Comparison of ENCODE assay signal across 8 cellular contexts in the genomic region with DNA sequence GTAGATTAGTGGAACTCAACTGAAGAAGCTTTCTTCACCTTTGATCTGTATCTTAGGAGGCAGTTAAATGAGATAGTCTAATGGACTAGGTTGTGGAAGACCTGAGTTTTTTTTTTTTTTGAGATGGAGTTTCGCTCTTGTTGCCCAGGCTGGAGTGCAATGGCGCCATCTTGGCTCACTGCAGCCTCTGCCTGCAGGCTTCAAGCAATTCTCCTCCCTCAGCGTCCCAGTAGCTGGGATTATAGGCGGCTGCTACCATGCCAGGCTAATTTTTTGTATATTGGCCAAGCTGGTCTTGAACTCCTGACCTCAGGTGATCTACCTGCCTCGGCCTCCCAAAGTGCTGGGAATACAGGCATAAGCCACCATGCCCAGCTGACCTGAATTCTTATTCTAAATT. TPM values are rescaled to one million over a fixed set of nuclear protein-coding genes. Genes with fewer than 3 reads are reported as not detected.
DNase-seq lines count a peak whose midpoint lies in the region; ATAC-seq and TF ChIP-seq lines count a peak whose summit lies in the region.
"Not testable (repeated sequence)": the region's sequence is repeated elsewhere in the genome, so short reads cannot be mapped to it uniquely, and the experiment has no call there.

No MANE protein-coding gene starts in this region.

- not testable (repeated sequence) for TF ChIP-seq RAD21 in neural cell (conservative IDR thresholded peaks at IDR 0.05)

- H3K79me2 ChIP-seq in Loucy (ENCODE audit: insufficient read depth, low read length) (peaks cover 86% of the 10 kb centered on the region), OCI-LY7 (ENCODE audit: insufficient read depth, low read depth, low read length) (peaks cover 79% of the 10 kb centered on the region), hepatocyte (peaks cover 68% of the 10 kb centered on the region), neural cell (replicated peaks; ENCODE audit: insufficient read depth, low read length) (peaks cover 46% of the 10 kb centered on the region)

- H3K27ac Mint-ChIP-seq in activated CD4-positive, alpha-beta memory T cell treated with anti-CD3 and anti-CD28 coated beads, Interleukin-2, amount 10 ng/mL, durations not matched to agents 7 days and 5 days, result not testable (repeated sequence)

- peaks cover 27% of the 10 kb centered on the region for H4K20me1 ChIP-seq in Loucy (ENCODE audit: insufficient read depth, low read length, poor library complexity, severe bottlenecking)
- H4K20me1 ChIP-seq in OCI-LY7 (ENCODE audit: insufficient read depth, low read length), result peaks cover 13% of the 10 kb centered on the region
- H4K20me1 ChIP-seq in hepatocyte (ENCODE audit: insufficient read depth, poor library complexity, severe bottlenecking), result peaks cover 15% of the 10 kb centered on the region
- H4K20me1 ChIP-seq in neural cell (ENCODE audit: insufficient read depth), result not testable (repeated sequence)

- H3K4me3 ChIP-seq in Loucy (ENCODE audit: low read length, poor library complexity, severe bottlenecking) (peak overlapping the region; percentile 89), OCI-LY7 (ENCODE audit: low read depth, low read length, poor library complexity, severe bottlenecking) (peak overlapping the region; percentile 93), hepatocyte (peak overlapping the region; percentile 47), neural cell (ENCODE audit: low read length) (peak overlapping the region; percentile 86), upper lobe of right lung (peak overlapping the region; percentile 98)

- not testable (repeated sequence) for H3F3A ChIP-seq in Loucy (ENCODE audit: low read depth); neural cell (ENCODE audit: insufficient read depth, low read length, poor library complexity, severe bottlenecking)

- intact Hi-C loops in OCI-LY7 (cut with micrococcal nuclease; ENCODE audit: unreplicated experiment), result loop anchor here (5.0 to 10.0 kb wide), 2 partner anchors 309 to 1161 kb away; a partner anchor contains a TSS
- intact Hi-C loops in upper lobe of right lung (cut with DNase I), result not testable (repeated sequence)

- ATAC-seq in upper lobe of right lung, result not testable (repeated sequence)

- CTCF ChIA-PET in OCI-LY7 (lab: Charles Lee; ENCODE audit: unreplicated experiment), result interaction anchor here (0.6 to 0.7 kb wide), 2 partner anchors 69 to 72 kb away, joined by 3 to 4 read pairs; a partner anchor contains a TSS
- CTCF ChIA-PET in activated CD4-positive, alpha-beta memory T cell treated with anti-CD3 and anti-CD28 coated beads, Interleukin-2, amount 10 ng/mL, durations not matched to agents 7 days and 5 days (lab: Charles Lee), result interaction anchor here (0.7 kb wide), 1 partner anchor 22 kb away, joined by 3 read pairs; no protein-coding TSS in a partner anchor

- not testable (repeated sequence) for H3K27ac ChIP-seq in OCI-LY7 (ENCODE audit: low read depth, low read length, poor library complexity, severe bottlenecking); hepatocyte; neural cell (ENCODE audit: low read length); upper lobe of right lung

- H3K4me2 ChIP-seq in Loucy (ENCODE audit: low read depth, low read length, poor library complexity, severe bottlenecking) (peak overlapping the region; percentile 78), OCI-LY7 (ENCODE audit: low read length) (peak overlapping the region; percentile 88), hepatocyte (peak overlapping the region; percentile 87), neural cell (ENCODE audit: low read length) (peak overlapping the region; percentile 66)

- DNase-seq in OCI-LY7 (ENCODE audit: low spot score) (peak; percentile 33), cerebellar cortex (ENCODE audit: low spot score) (peak; percentile 20)
- peak; percentile 21 for DNase-seq in activated CD4-positive, alpha-beta memory T cell treated with anti-CD3 and anti-CD28 coated beads, Interleukin-2, amount 10 ng/mL, durations not matched to agents 7 days and 5 days
- DNase-seq in hepatocyte (ENCODE audit: low spot score); upper lobe of right lung: not testable (repeated sequence)

- not testable (repeated sequence) for H3K9me2 ChIP-seq in Loucy (replicated peaks; ENCODE audit: low read depth, low read length); OCI-LY7 (ENCODE audit: insufficient read depth, low read length); hepatocyte (replicated peaks; ENCODE audit: insufficient read depth); neural cell (ENCODE audit: insufficient read depth, low read length)

- not testable (repeated sequence) for H3K9me3 ChIP-seq in ES-I3 (ENCODE audit: control insufficient read depth, insufficient read depth, low read length); hepatocyte (ENCODE audit: low read depth); neural cell (ENCODE audit: low read length); upper lobe of right lung
- peaks cover 17% of the 10 kb centered on the region; the same call in 1 of the 2 replicates for H3K9me3 ChIP-seq in Loucy (ENCODE audit: insufficient read depth, low read depth, low read length)
- H3K9me3 ChIP-seq in OCI-LY7 (ENCODE audit: low read length), result peaks cover 16% of the 10 kb centered on the region

- not testable (repeated sequence) for H3K27me3 Mint-ChIP-seq in activated CD4-positive, alpha-beta memory T cell treated with anti-CD3 and anti-CD28 coated beads, Interleukin-2, amount 10 ng/mL, durations not matched to agents 7 days and 5 days

- H2AFZ ChIP-seq in Loucy (ENCODE audit: low read length); hepatocyte; neural cell (ENCODE audit: low read depth, low read length): not testable (repeated sequence)
- 0 out of 2 replicates have a peak overlapping the region, but pooled peaks have one; percentile 9 for H2AFZ ChIP-seq in OCI-LY7 (ENCODE audit: low read length)

- H3K36me3 ChIP-seq in ES-I3 (ENCODE audit: insufficient read depth, low read length); Loucy (ENCODE audit: insufficient read depth, low read length); hepatocyte (replicated peaks; ENCODE audit: insufficient read depth, low read depth); neural cell (ENCODE audit: insufficient read depth, low read length); upper lobe of right lung: not testable (repeated sequence)
- H3K36me3 ChIP-seq in OCI-LY7 (ENCODE audit: insufficient read depth, low read length), result peaks cover 29% of the 10 kb centered on the region

- H3K9me3 Mint-ChIP-seq in activated CD4-positive, alpha-beta memory T cell treated with anti-CD3 and anti-CD28 coated beads, Interleukin-2, amount 10 ng/mL, durations not matched to agents 7 days and 5 days, result peaks cover 19% of the 10 kb centered on the region

- POLR2A ChIA-PET in OCI-LY7 (lab: Charles Lee), result interaction anchor here (0.7 to 1.1 kb wide), 4 partner anchors 10 to 132 kb away, joined by 3 to 6 read pairs (median 4); no protein-coding TSS in a partner anchor
- POLR2A ChIA-PET in activated CD4-positive, alpha-beta memory T cell treated with anti-CD3 and anti-CD28 coated beads, Interleukin-2, amount 10 ng/mL, durations not matched to agents 7 days and 5 days (lab: Charles Lee), result interaction anchor here (1.1 to 4.5 kb wide), 3 partner anchors 68 to 405 kb away, joined by 3 to 44 read pairs (median 15); a partner anchor contains a TSS

- peaks cover 28% of the 10 kb centered on the region for H3K36me3 Mint-ChIP-seq in activated CD4-positive, alpha-beta memory T cell treated with anti-CD3 and anti-CD28 coated beads, Interleukin-2, amount 10 ng/mL, durations not matched to agents 7 days and 5 days (ENCODE audit: low read depth)

- TF ChIP-seq CTCF in Loucy (conservative IDR thresholded peaks at IDR 0.05; ENCODE audit: low read length) (peak; percentile 35), OCI-LY7 (conservative IDR thresholded peaks at IDR 0.05; ENCODE audit: low read length) (peak; percentile 70)
- not testable (repeated sequence) for TF ChIP-seq CTCF in hepatocyte (IDR thresholded peaks at IDR 0.05; ENCODE audit: poor library complexity); neural cell (IDR thresholded peaks at IDR 0.05; ENCODE audit: poor library complexity, severe bottlenecking); upper lobe of right lung (IDR thresholded peaks at IDR 0.05)

- not testable (repeated sequence) for H3K4me1 ChIP-seq in ES-I3 (ENCODE audit: insufficient read depth, low read length)
- H3K4me1 ChIP-seq in Loucy (ENCODE audit: insufficient read depth, low read length, poor library complexity, severe bottlenecking) (peaks cover 38% of the 10 kb centered on the region), OCI-LY7 (ENCODE audit: insufficient read depth, low read length, poor library complexity, severe bottlenecking) (peaks cover 23% of the 10 kb centered on the region), hepatocyte (ENCODE audit: insufficient read depth) (peaks cover 11% of the 10 kb centered on the region), upper lobe of right lung (peaks cover 39% of the 10 kb centered on the region)

- peak overlapping the region; percentile 95 for H3K9ac ChIP-seq in ES-I3 (ENCODE audit: low read depth, low read length)
- H3K9ac ChIP-seq in Loucy (ENCODE audit: low read depth, low read length, poor library complexity, severe bottlenecking), result peak overlapping the region; percentile 95
- not testable (repeated sequence) for H3K9ac ChIP-seq in neural cell (ENCODE audit: low read length)

- H3K4me3 Mint-ChIP-seq in activated CD4-positive, alpha-beta memory T cell treated with anti-CD3 and anti-CD28 coated beads, Interleukin-2, amount 10 ng/mL, durations not matched to agents 7 days and 5 days, result peak overlapping the region; percentile 90

- not testable (repeated sequence) for H3K27me3 ChIP-seq in Loucy (ENCODE audit: insufficient read depth, low read length, poor library complexity, severe bottlenecking); hepatocyte; neural cell (ENCODE audit: insufficient read depth, low read depth, low read length); upper lobe of right lung

- not testable (repeated sequence) for BruUV-seq in OCI-LY7 (replicated peaks; lab: Mats Ljungman, UMichigan)

- not testable (repeated sequence) for TF ChIP-seq EP300 in neural cell (conservative IDR thresholded peaks at IDR 0.05; ENCODE audit: poor library complexity, severe bottlenecking)

- peaks cover 49% of the 10 kb centered on the region for H3K4me1 Mint-ChIP-seq in activated CD4-positive, alpha-beta memory T cell treated with anti-CD3 and anti-CD28 coated beads, Interleukin-2, amount 10 ng/mL, durations not matched to agents 7 days and 5 days

- 34% methylated on average over 3 of the region's 5 CpGs for WGBS in hepatocyte (ENCODE audit: low lambda C conversion rate, missing lambda C conversion rate)

RNA-seq across cellular contexts. Expression of a gene that starts 2.0 kb away (rescaled TPM):
- total RNA-seq in OCI-LY7 (2014; rRNA removed; shearing (Covaris generic)), result 8.8 and 8.9 TPM in 2 replicates
- total RNA-seq in OCI-LY7 (2022) (10.8 and 12.7 TPM in 2 replicates), hepatocyte (4.3 and 5.8 TPM in 2 replicates), upper lobe of right lung (1.9 TPM)
- 1 to 10 TPM; 1.9 to 2.4 TPM for total RNA-seq in activated CD4-positive, alpha-beta memory T cell treated with anti-CD3 and anti-CD28 coated beads, Interleukin-2, amount 10 ng/mL, durations not matched to agents 7 days and 5 days
- polyA plus RNA-seq in hepatocyte (1.1 and 1.9 TPM in 2 replicates), neural cell (19.2 and 19.7 TPM in 2 replicates)
- polyA minus RNA-seq in neural cell, result 18.5 and 19.5 TPM in 2 replicates

RNA-seq across cellular contexts. Expression of a gene that starts 2.5 kb away (rescaled TPM):
- 41.2 and 45.7 TPM in 2 replicates for total RNA-seq in OCI-LY7 (2014; rRNA removed; shearing (Covaris generic))
- 54.5 and 54.8 TPM in 2 replicates for total RNA-seq in OCI-LY7 (2022)
- total RNA-seq in activated CD4-positive, alpha-beta memory T cell treated with anti-CD3 and anti-CD28 coated beads, Interleukin-2, amount 10 ng/mL, durations not matched to agents 7 days and 5 days, result 10 to 100 TPM; 37.4 to 38.8 TPM
- total RNA-seq in hepatocyte, result 65.6 and 75.7 TPM in 2 replicates
- polyA plus RNA-seq in hepatocyte, result 18.7 and 23.2 TPM in 2 replicates
- 93.7 and 110 TPM in 2 replicates for polyA plus RNA-seq in neural cell
- 143 and 149 TPM in 2 replicates for polyA minus RNA-seq in neural cell
- total RNA-seq in upper lobe of right lung, result 29.6 TPM

Comparison
In these comparisons a context has a peak if more than half of its experiments do, and no peak if none do; other contexts are left out.
1. H3K4me3 ChIP-seq: peak in every context shown above with its lines; median percentile 98 in upper lobe of right lung; 93 in OCI-LY7; 89 in Loucy; 86 in neural cell; 47 in hepatocyte.